In genomic region chr5:141705503-141705902, GRCh38 we compare ENCODE assay signal across 25 cellular contexts.
"Had no signal": no experiment of that assay in that cellular context is flagged by ENCODE, and none has a peak within 500 bp of the region (broad histone marks: within the 10 kb centered on the region; RNA-seq: fewer than 3 reads in every experiment).

No MANE protein-coding gene starts in this region.

- H3K36me3 ChIP-seq: esophagus squamous epithelium, left ventricle myocardium inferior, lower lobe of right lung, ovary, spleen, transverse colon, upper lobe of right lung, uterus had no signal

- H3K4me3 ChIP-seq: esophagus squamous epithelium, left ventricle myocardium inferior, lower lobe of right lung, ovary, psoas muscle, skin epidermis, spleen, transverse colon, upper lobe of right lung, uterus had no signal

- H3K9me3 ChIP-seq: esophagus squamous epithelium, left ventricle myocardium inferior, lower lobe of right lung, ovary, psoas muscle, spleen, transverse colon, upper lobe of right lung, uterus had no signal

- H3K27ac ChIP-seq: esophagus squamous epithelium, left ventricle myocardium inferior, lower lobe of right lung, ovary, psoas muscle, skin epidermis, spleen, upper lobe of right lung, uterus had no signal

- H3K4me1 ChIP-seq: uterus had no signal

- H3K27me3 ChIP-seq: ovary, uterus had no signal

- DNase-seq: cortex of kidney; effector CD4-positive, alpha-beta T cell; endodermal cell; esophagus squamous epithelium; foreskin melanocyte; glutamatergic neuron; hypothalamus; immature natural killer cell; islet precursor cell; kidney glomerular epithelial cell; left ventricle myocardium inferior; lower lobe of right lung; natural killer cell; occipital lobe; ovary; psoas muscle; right cardiac atrium; spleen; stimulated activated CD4-positive, alpha-beta T cell treated with anti-CD3 and anti-CD28 coated beads, Interleukin-4, amount 100 ng/mL, for 4 hours; stimulated activated naive CD8-positive, alpha-beta T cell treated with anti-CD3 and anti-CD28 coated beads, Interleukin-15, Interleukin-2, amounts not matched to agents 100 U/mL and 50 U/mL, for 24 hours; upper lobe of right lung; uterus had no signal

- ATAC-seq: lower lobe of right lung; natural killer cell; psoas muscle; right cardiac atrium; stimulated activated memory B cell treated with anti-CD40 and anti-IgM and Interleukin-4, amounts not matched to agents 10 μg/mL and 1 μg/mL and 100 μg/mL, for 72 hours; stimulated activated naive CD8-positive, alpha-beta T cell treated with anti-CD3 and anti-CD28 coated beads, Interleukin-15, Interleukin-2, amounts not matched to agents 100 U/mL and 50 U/mL, for 24 hours; upper lobe of right lung had no signal
